ENCODE assay signal across 1 cellular context in the genomic region with DNA sequence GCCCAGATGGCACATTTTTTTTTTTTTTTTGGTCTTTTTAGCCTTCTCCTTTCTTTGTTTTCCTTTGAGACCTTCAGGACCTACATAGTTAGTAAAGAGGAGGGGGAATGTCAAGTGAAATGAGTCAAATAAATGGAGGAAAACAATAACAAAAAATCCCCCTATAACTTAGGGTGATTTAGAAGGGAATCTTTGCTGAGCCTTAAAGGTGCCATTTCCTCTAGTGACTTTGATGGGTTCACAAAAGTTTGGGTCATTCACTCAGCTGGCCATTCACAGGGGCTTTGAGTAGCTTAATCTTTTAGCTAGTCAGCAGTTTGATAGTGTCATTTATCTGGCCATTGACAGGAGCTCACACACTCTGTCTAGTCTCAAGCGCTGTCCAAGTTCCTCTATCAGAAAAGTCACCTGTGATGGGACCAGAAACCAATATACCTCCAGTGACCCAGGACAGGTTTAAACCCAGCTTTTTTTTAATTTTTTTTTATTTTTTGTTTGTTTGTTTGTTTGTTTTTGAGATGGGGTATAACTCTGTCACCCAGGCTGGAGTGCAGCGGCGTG.
TF ChIP-seq lines count a peak whose summit lies in the region.

No MANE protein-coding gene starts in this region.

TF ChIP-seq in K562, 482 proteins besides CTCF, POLR2A, EP300 and RAD21 (continued from another document and continues in another):
- TF ChIP-seq CLOCK (CRISPR knock-in tag; IDR thresholded peaks at IDR 0.05; ENCODE audit: borderline replicate concordance): no peak
- no peak for TF ChIP-seq HDAC8 (tag; IDR thresholded peaks at IDR 0.05)
- no peak for TF ChIP-seq ZNF518B (CRISPR knock-in tag; IDR thresholded peaks at IDR 0.05)
- no peak for TF ChIP-seq TSHZ1 (CRISPR knock-in tag; IDR thresholded peaks at IDR 0.05)
- TF ChIP-seq MEF2A (IDR thresholded peaks at IDR 0.05; ENCODE audit: control insufficient read depth, low read depth, low read length): no peak
- no peak for TF ChIP-seq NCOA1 (IDR thresholded peaks at IDR 0.05; ENCODE audit: low read depth)
- no peak for TF ChIP-seq CBX1 (IDR thresholded peaks at IDR 0.05; ENCODE audit: low read depth)
- TF ChIP-seq PHF21A (IDR thresholded peaks at IDR 0.05; ENCODE audit: borderline replicate concordance, low read depth): no peak
- no peak for TF ChIP-seq CREB1 (IDR thresholded peaks at IDR 0.05)
- no peak for TF ChIP-seq CREB1 (CRISPR knock-in tag; IDR thresholded peaks at IDR 0.05)
- no peak for TF ChIP-seq PRPF4 (IDR thresholded peaks at IDR 0.05; ENCODE audit: insufficient read depth, low read depth, low read length, poor library complexity, severe bottlenecking)
- TF ChIP-seq FOSL1 (tag; conservative IDR thresholded peaks at IDR 0.05): no peak
- TF ChIP-seq ZNF699 (CRISPR knock-in tag; IDR thresholded peaks at IDR 0.05; ENCODE audit: insufficient replicate concordance): no peak
- TF ChIP-seq ZBTB17 (CRISPR knock-in tag; IDR thresholded peaks at IDR 0.05): no peak
- no peak for TF ChIP-seq RHOXF2B (CRISPR knock-in tag; conservative IDR thresholded peaks at IDR 0.05)
- TF ChIP-seq POLR2B (IDR thresholded peaks at IDR 0.05; ENCODE audit: low read depth, partially characterized antibody): peak; percentile 6
- no peak for TF ChIP-seq ZZZ3 (IDR thresholded peaks at IDR 0.05)
- TF ChIP-seq ZFP36 (IDR thresholded peaks at IDR 0.05; ENCODE audit: low read depth, low read length, partially characterized antibody): no peak
- 0 out of 4 replicates have a peak, but pooled peaks of 1 of the 2 experiments have one; percentile 8 for TF ChIP-seq ZNF318 (IDR thresholded peaks at IDR 0.05; ENCODE audit: borderline replicate concordance in 1 of 2, low read depth in 1 of 2)
- TF ChIP-seq SRSF7 (optimal IDR thresholded peaks at IDR 0.05; ENCODE audit: low read depth, low read length): no peak
- TF ChIP-seq STAT5B (CRISPR knock-in tag; IDR thresholded peaks at IDR 0.05): no peak
- TF ChIP-seq, protein P1, sequence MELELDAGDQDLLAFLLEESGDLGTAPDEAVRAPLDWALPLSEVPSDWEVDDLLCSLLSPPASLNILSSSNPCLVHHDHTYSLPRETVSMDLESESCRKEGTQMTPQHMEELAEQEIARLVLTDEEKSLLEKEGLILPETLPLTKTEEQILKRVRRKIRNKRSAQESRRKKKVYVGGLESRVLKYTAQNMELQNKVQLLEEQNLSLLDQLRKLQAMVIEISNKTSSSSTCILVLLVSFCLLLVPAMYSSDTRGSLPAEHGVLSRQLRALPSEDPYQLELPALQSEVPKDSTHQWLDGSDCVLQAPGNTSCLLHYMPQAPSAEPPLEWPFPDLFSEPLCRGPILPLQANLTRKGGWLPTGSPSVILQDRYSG (tag; conservative IDR thresholded peaks at IDR 0.05; ENCODE audit: low read depth): no peak
- no peak for TF ChIP-seq ZNF224 (CRISPR knock-in tag; IDR thresholded peaks at IDR 0.05)
- no peak for TF ChIP-seq ZNF134 (CRISPR knock-in tag; conservative IDR thresholded peaks at IDR 0.05)
- peak; percentile 69 for TF ChIP-seq CBFA2T3 (IDR thresholded peaks at IDR 0.05)
- TF ChIP-seq PRMT5 (CRISPR knock-in tag; IDR thresholded peaks at IDR 0.05): no peak
- TF ChIP-seq POLR2H (tag; IDR thresholded peaks at IDR 0.05; ENCODE audit: low read depth): no peak
- TF ChIP-seq PTTG1 (tag; IDR thresholded peaks at IDR 0.05; ENCODE audit: low read depth): no peak
- TF ChIP-seq PCBP2 (IDR thresholded peaks at IDR 0.05; ENCODE audit: low read depth, low read length, poor library complexity, severe bottlenecking): no peak
- TF ChIP-seq ERF (CRISPR knock-in tag; IDR thresholded peaks at IDR 0.05): no peak
- TF ChIP-seq, protein P2, sequence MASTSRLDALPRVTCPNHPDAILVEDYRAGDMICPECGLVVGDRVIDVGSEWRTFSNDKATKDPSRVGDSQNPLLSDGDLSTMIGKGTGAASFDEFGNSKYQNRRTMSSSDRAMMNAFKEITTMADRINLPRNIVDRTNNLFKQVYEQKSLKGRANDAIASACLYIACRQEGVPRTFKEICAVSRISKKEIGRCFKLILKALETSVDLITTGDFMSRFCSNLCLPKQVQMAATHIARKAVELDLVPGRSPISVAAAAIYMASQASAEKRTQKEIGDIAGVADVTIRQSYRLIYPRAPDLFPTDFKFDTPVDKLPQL (IDR thresholded peaks at IDR 0.05; ENCODE audit: extremely low read depth, insufficient read length): peak; percentile 63
- TF ChIP-seq ZNF583 (CRISPR knock-in tag; IDR thresholded peaks at IDR 0.05): no peak
- TF ChIP-seq SAP30 (IDR thresholded peaks at IDR 0.05; ENCODE audit: borderline replicate concordance, insufficient read depth, low read depth, low read length, poor library complexity, severe bottlenecking): no peak
- no peak for TF ChIP-seq ZNF75A (CRISPR knock-in tag; IDR thresholded peaks at IDR 0.05)
- no peak for TF ChIP-seq ZBTB1 (CRISPR knock-in tag; IDR thresholded peaks at IDR 0.05; ENCODE audit: borderline replicate concordance, low read depth)
- no peak for TF ChIP-seq HIVEP1 (CRISPR knock-in tag; IDR thresholded peaks at IDR 0.05)
